In genomic region chr2:190718652-190719526, GRCh38 we compare ENCODE assay signal across 8 cellular contexts.
DNase-seq lines count a peak whose midpoint lies in the region; ATAC-seq, FAIRE-seq and TF ChIP-seq lines count a peak whose summit lies in the region.

No MANE protein-coding gene starts in this region.

- peaks cover 12% of the 10 kb centered on the region for H3K27me3 Mint-ChIP-seq in central memory CD8-positive, alpha-beta T cell
- no peaks in the 10 kb centered on the region for H3K27me3 Mint-ChIP-seq in progenitor cell of endocrine pancreas

- H3K4me3 Mint-ChIP-seq in central memory CD8-positive, alpha-beta T cell: no peak overlapping the region
- no peak overlapping the region for H3K4me3 Mint-ChIP-seq in progenitor cell of endocrine pancreas (ENCODE audit: low read depth)

- H3K4me1 Mint-ChIP-seq in central memory CD8-positive, alpha-beta T cell: peaks cover 15% of the 10 kb centered on the region
- peaks cover 2% of the 10 kb centered on the region for H3K4me1 Mint-ChIP-seq in progenitor cell of endocrine pancreas (ENCODE audit: low read depth)

- peak; percentile 95 for FAIRE-seq in RCC 7860 (lab: Jason Lieb, UNC)
- FAIRE-seq in D721Med (lab: Jason Lieb, UNC): no peak

- H3K27ac Mint-ChIP-seq in central memory CD8-positive, alpha-beta T cell (ENCODE audit: low read depth): no peak overlapping the region
- H3K27ac Mint-ChIP-seq in progenitor cell of endocrine pancreas: peak overlapping the region; percentile 31

- no peaks in the 10 kb centered on the region for H3K9me3 Mint-ChIP-seq in central memory CD8-positive, alpha-beta T cell
- H3K9me3 Mint-ChIP-seq in progenitor cell of endocrine pancreas (ENCODE audit: low read depth): peaks cover 7% of the 10 kb centered on the region

- TF ChIP-seq CTCF in progenitor cell of endocrine pancreas (IDR thresholded peaks at IDR 0.05; ENCODE audit: unreplicated experiment) (no peak), D721Med (IDR thresholded peaks at IDR 0.05; ENCODE audit: insufficient read depth, missing control alignments) (no peak)

- peak; percentile 70 for ATAC-seq in HG02763 (IDR thresholded peaks at IDR 0.05; ENCODE audit: unreplicated experiment)
- ATAC-seq in central memory CD8-positive, alpha-beta T cell (replicated peaks; ENCODE audit: extremely low read depth, poor library complexity, severe bottlenecking): peak; percentile 31

- peak; percentile 7 to 31 for DNase-seq in SHP77 (lab: John Stamatoyannopoulos, UW)
- no peak for DNase-seq in SHP77 treated with DMSO at 0.1 percent for 48 hours (lab: John Stamatoyannopoulos, UW)
- peak; percentile 98 for DNase-seq in RCC 7860 (ENCODE audit: low spot score)
- DNase-seq in central memory CD8-positive, alpha-beta T cell (ENCODE audit: low spot score in 2 of 2): no peak
- no peak for DNase-seq in progenitor cell of endocrine pancreas (ENCODE audit: low spot score, unreplicated experiment)
- DNase-seq in cortex of kidney (lab: John Stamatoyannopoulos, UW): no peak
- no peak for DNase-seq in D721Med (ENCODE audit: insufficient read length, low spot score)

- H3K36me3 Mint-ChIP-seq in central memory CD8-positive, alpha-beta T cell (ENCODE audit: insufficient read depth): no peaks in the 10 kb centered on the region
- no peaks in the 10 kb centered on the region for H3K36me3 Mint-ChIP-seq in progenitor cell of endocrine pancreas (ENCODE audit: insufficient read depth)

Comparison
In these comparisons a context has a peak if more than half of its experiments do, and no peak if none do; other contexts are left out.
1. DNase-seq: peak in SHP77 (2 of 2) and RCC 7860 (single experiment); none in SHP77 treated with DMSO at 0.1 percent for 48 hours (single experiment), central memory CD8-positive, alpha-beta T cell (0 of 2), progenitor cell of endocrine pancreas (single experiment), cortex of kidney (single experiment) and D721Med (single experiment).